In genomic region chr14:92686763-92687427, GRCh38 we compare ENCODE assay signal across 8 cellular contexts.
DNase-seq lines count a peak whose midpoint lies in the region; ATAC-seq and TF ChIP-seq lines count a peak whose summit lies in the region.

No MANE protein-coding gene starts in this region.

- POLR2A ChIA-PET in MCF 10A (lab: Yijun Ruan, JAX): interaction anchor here (0.6 kb wide), 1 partner anchor 14 kb away, joined by 3 read pairs; no protein-coding TSS in a partner anchor

- ATAC-seq in GM19328 (IDR thresholded peaks at IDR 0.05; ENCODE audit: unreplicated experiment): peak; percentile 47
- ATAC-seq in HG02981 (IDR thresholded peaks at IDR 0.05; ENCODE audit: unreplicated experiment): no peak

- no peaks in the 10 kb centered on the region for H3K27me3 Mint-ChIP-seq in T-helper 2 cell treated with Interferon-gamma antibody and Interleukin-4, amounts not matched to agents 5 μg/mL and 100 μg/mL, for 36 hours (ENCODE audit: low read depth)
- no peaks in the 10 kb centered on the region for H3K27me3 Mint-ChIP-seq in MCF 10A (ENCODE audit: insufficient read depth, unreplicated experiment)

- H3K27ac Mint-ChIP-seq in T-helper 2 cell treated with Interferon-gamma antibody and Interleukin-4, amounts not matched to agents 5 μg/mL and 100 μg/mL, for 36 hours: no peak overlapping the region
- no peak overlapping the region for H3K27ac Mint-ChIP-seq in MCF 10A (ENCODE audit: low read depth, unreplicated experiment)

- no peaks in the 10 kb centered on the region for H3K9me3 ChIP-seq in iPS-20b (ENCODE audit: insufficient read depth, low read depth, low read length)

- H3K27me3 ChIP-seq in iPS-20b (ENCODE audit: insufficient read depth, low read length): peaks cover 10% of the 10 kb centered on the region; the same call in 1 of the 2 replicates

- H3K4me3 ChIP-seq in AG09309 (ENCODE audit: control insufficient read depth, low read depth, low read length) (no peak overlapping the region), iPS-20b (ENCODE audit: low read length) (peak overlapping the region; percentile 33; the same call in 1 of the 2 replicates), skin epidermis (peak overlapping the region in 4 of 7 experiments; percentile 15 to 28 (median 19))

- intact Hi-C loops in MCF 10A (cut with micrococcal nuclease): no loop called here

- H3K27ac ChIP-seq in iPS-20b (ENCODE audit: low read length) (no peak overlapping the region), skin epidermis (peak overlapping the region in 2 of 21 experiments; percentile 1 to 10)

- peak; percentile 98 for TF ChIP-seq CTCF in AG09309 (IDR thresholded peaks at IDR 0.05; ENCODE audit: control insufficient read depth, insufficient read depth, low read depth, low read length, missing control alignments)
- peak; percentile 91 for TF ChIP-seq CTCF in MCF 10A (IDR thresholded peaks at IDR 0.05; ENCODE audit: unreplicated experiment)

- CTCF ChIA-PET in MCF 10A (lab: Yijun Ruan, JAX): interaction anchor here (0.5 to 2.2 kb wide), 29 partner anchors 10 to 676 kb away, joined by 3 to 23 read pairs (median 3); no protein-coding TSS in a partner anchor

- H3K9me3 Mint-ChIP-seq in T-helper 2 cell treated with Interferon-gamma antibody and Interleukin-4, amounts not matched to agents 5 μg/mL and 100 μg/mL, for 36 hours: no peaks in the 10 kb centered on the region
- no peaks in the 10 kb centered on the region for H3K9me3 Mint-ChIP-seq in MCF 10A (ENCODE audit: unreplicated experiment)

- no peak overlapping the region for H3K4me3 Mint-ChIP-seq in T-helper 2 cell treated with Interferon-gamma antibody and Interleukin-4, amounts not matched to agents 5 μg/mL and 100 μg/mL, for 36 hours
- H3K4me3 Mint-ChIP-seq in MCF 10A (ENCODE audit: unreplicated experiment): no peak overlapping the region

- H3K4me1 Mint-ChIP-seq in T-helper 2 cell treated with Interferon-gamma antibody and Interleukin-4, amounts not matched to agents 5 μg/mL and 100 μg/mL, for 36 hours (ENCODE audit: low read depth): peaks cover 2% of the 10 kb centered on the region
- no peaks in the 10 kb centered on the region for H3K4me1 Mint-ChIP-seq in MCF 10A (ENCODE audit: insufficient read depth, unreplicated experiment)

- no peak overlapping the region for H3K9ac ChIP-seq in iPS-20b (ENCODE audit: low read depth, low read length)

- peaks cover 18% of the 10 kb centered on the region for H3K36me3 Mint-ChIP-seq in T-helper 2 cell treated with Interferon-gamma antibody and Interleukin-4, amounts not matched to agents 5 μg/mL and 100 μg/mL, for 36 hours (ENCODE audit: low read depth)
- no peaks in the 10 kb centered on the region for H3K36me3 Mint-ChIP-seq in MCF 10A (ENCODE audit: insufficient read depth, unreplicated experiment)

- DNase-seq in AG09309 (ENCODE audit: low read depth) (no peak), NAMALWA (ENCODE audit: low spot score) (peak; percentile 70), MCF 10A (ENCODE audit: unreplicated experiment) (peak; percentile 48)
- peak; percentile 59 for DNase-seq in T-helper 2 cell treated with Interferon-gamma antibody and Interleukin-4, amounts not matched to agents 5 μg/mL and 100 μg/mL, for 36 hours (ENCODE audit: low spot score)

- no TSS peak for BruUV-seq in MCF 10A (replicated peaks; lab: Mats Ljungman, UMichigan)

- no peaks in the 10 kb centered on the region for H3K36me3 ChIP-seq in iPS-20b (ENCODE audit: insufficient read depth, low read depth, low read length)

- H3K4me1 ChIP-seq in iPS-20b (ENCODE audit: insufficient read depth, low read length): no peaks in the 10 kb centered on the region
